1 cellular context compared by ENCODE assay signal in genomic region chr1:213821943-213822334, GRCh38.
TF ChIP-seq lines count a peak whose summit lies in the region.

No MANE protein-coding gene starts in this region.

TF ChIP-seq in HepG2, 621 proteins besides CTCF, POLR2A, EP300 and RAD21 (continued from another document):
- TF ChIP-seq PAXIP1 (CRISPR knock-in tag; conservative IDR thresholded peaks at IDR 0.05), result peak; percentile 32; the same call in 1 of the 2 replicates
- no peak for TF ChIP-seq SOX13 (IDR thresholded peaks at IDR 0.05)
- TF ChIP-seq SOX13 (CRISPR knock-in tag; conservative IDR thresholded peaks at IDR 0.05 in 1 of 2, IDR thresholded peaks at IDR 0.05 in 1 of 2), result peak in 1 of 2 experiments; percentile 27; a peak in 1 of 4 replicates
- TF ChIP-seq SAP130 (CRISPR knock-in tag; IDR thresholded peaks at IDR 0.05; ENCODE audit: low read depth), result 0 out of 2 replicates have a peak, but pooled peaks have one; percentile 13
- peak; percentile 45 for TF ChIP-seq HNF4A (CRISPR knock-in tag; IDR thresholded peaks at IDR 0.05)
- 0 out of 2 replicates have a peak, but pooled peaks have one; percentile 5 for TF ChIP-seq FOXP4 (CRISPR knock-in tag; IDR thresholded peaks at IDR 0.05)
- no peak for TF ChIP-seq ZNF713 (CRISPR knock-in tag; IDR thresholded peaks at IDR 0.05)
- TF ChIP-seq AHDC1 (CRISPR knock-in tag; IDR thresholded peaks at IDR 0.05; ENCODE audit: borderline replicate concordance), result peak; percentile 22; the same call in 1 of the 2 replicates
